21 cellular contexts compared by ENCODE assay signal in the genomic region with DNA sequence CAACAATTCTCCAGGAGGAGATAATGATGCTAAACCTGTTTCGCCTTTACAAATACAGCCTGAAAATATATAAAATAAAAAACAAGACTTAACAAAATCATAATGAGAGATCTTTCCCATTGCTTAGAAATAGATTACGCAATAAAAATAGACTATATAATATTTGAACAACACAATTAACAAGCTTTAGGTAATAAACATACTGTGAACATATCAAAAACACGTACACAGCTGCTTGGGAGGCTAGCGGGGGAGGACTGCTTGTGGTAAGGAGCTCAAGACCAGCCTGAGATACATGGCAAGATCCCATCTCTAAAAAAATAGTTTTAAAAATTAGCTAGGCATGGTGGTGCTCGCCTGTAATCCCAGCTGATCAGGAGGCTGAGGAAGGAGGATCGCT. TPM values are rescaled to one million over a fixed set of nuclear protein-coding genes. Genes with fewer than 3 reads are reported as not detected.
DNase-seq lines count a peak whose midpoint lies in the region; ATAC-seq, FAIRE-seq and TF ChIP-seq lines count a peak whose summit lies in the region.
"Had no signal": no experiment of that assay in that cellular context is flagged by ENCODE, and none has a peak within 500 bp of the region (broad histone marks: within the 10 kb centered on the region; RNA-seq: fewer than 3 reads in every experiment).

No MANE protein-coding gene starts in this region.

- H3K27ac ChIP-seq in A549 (no peak overlapping the region), IMR-90 (ENCODE audit: insufficient read depth, low read length) (no peak overlapping the region), K562 (ENCODE audit: extremely low read depth, low read depth, low read length) (no peak overlapping the region), SJCRH30 (no peak overlapping the region), PC-3 (ENCODE audit: low read length) (no peak overlapping the region)
- H3K27ac ChIP-seq: BLaER1 treated with 17β-estradiol and CSF1 and Interleukin-3, amounts not matched to agents 10 nM and 100 nM; C4-2B had no signal

- DNase-seq in A549 (ENCODE audit: low read depth in 1 of 2, low spot score in 1 of 2) (no peak), IMR-90 (no peak), K562 (ENCODE audit: extremely low read depth in 1 of 4, low spot score in 3 of 4) (no peak), BE2C (no peak), SJCRH30 (no peak), retina (no peak), PC-3 (no peak)
- DNase-seq: 8988T; Caco-2; Calu3; CD4-positive, alpha-beta T cell; CD8-positive, alpha-beta T cell; DMS79 treated with DMSO at 0.1 percent for 48 hours had no signal

- H2BK120ac ChIP-seq in IMR-90 (ENCODE audit: low read depth, low read length), result no peak overlapping the region

- H3K4me2 ChIP-seq in A549 (no peak overlapping the region), IMR-90 (ENCODE audit: low read depth, low read length) (no peak overlapping the region), K562 (ENCODE audit: insufficient read depth, low read length) (no peak overlapping the region), PC-3 (ENCODE audit: low read length) (no peak overlapping the region)
- H3K4me2 ChIP-seq: BLaER1 treated with 17β-estradiol and CSF1 and Interleukin-3, amounts not matched to agents 10 nM and 100 nM had no signal

- H4K20me1 ChIP-seq in IMR-90 (ENCODE audit: insufficient read depth, low read length) (no peaks in the 10 kb centered on the region), K562 (replicated peaks; ENCODE audit: control insufficient read depth, insufficient read depth, low read length) (no peaks in the 10 kb centered on the region), PC-3 (ENCODE audit: low read length) (no peaks in the 10 kb centered on the region)

- H3K18ac ChIP-seq in IMR-90 (ENCODE audit: low read depth, low read length), result no peak overlapping the region

- H2BK15ac ChIP-seq in IMR-90 (ENCODE audit: low read depth, low read length), result no peak overlapping the region

- TF ChIP-seq EP300 in A549 (IDR thresholded peaks at IDR 0.05) (no peak), K562 (IDR thresholded peaks at IDR 0.05; ENCODE audit: low read length) (no peak)

- H3K9ac ChIP-seq in IMR-90 (ENCODE audit: low read depth, low read length) (no peak overlapping the region), K562 (ENCODE audit: insufficient read depth in 1 of 2, low read depth in 2 of 2, low read length in 2 of 2) (no peak overlapping the region), PC-3 (ENCODE audit: low read length) (no peak overlapping the region)
- H3K9ac ChIP-seq: BLaER1 treated with 17β-estradiol and CSF1 and Interleukin-3, amounts not matched to agents 10 nM and 100 nM had no signal

- TF ChIP-seq RAD21 in A549 (conservative IDR thresholded peaks at IDR 0.05 in 1 of 2, IDR thresholded peaks at IDR 0.05 in 1 of 2) (no peak), IMR-90 (IDR thresholded peaks at IDR 0.05; ENCODE audit: low read length) (no peak), K562 (CRISPR knock-in tag; conservative IDR thresholded peaks at IDR 0.05 in 1 of 2, IDR thresholded peaks at IDR 0.05 in 1 of 2) (no peak)

- no peak overlapping the region for H3K23ac ChIP-seq in IMR-90 (ENCODE audit: low read depth, low read length)

- no peak overlapping the region for H2AK5ac ChIP-seq in IMR-90 (ENCODE audit: low read depth, low read length)

- H3K36me3 ChIP-seq in IMR-90 (ENCODE audit: control insufficient read depth, insufficient read depth, low read length), result no peaks in the 10 kb centered on the region
- no peaks in the 10 kb centered on the region for H3K36me3 ChIP-seq in K562 (ENCODE audit: control insufficient read depth, insufficient read depth, low read length)
- no peaks in the 10 kb centered on the region for H3K36me3 ChIP-seq in BE2C
- no peaks in the 10 kb centered on the region for H3K36me3 ChIP-seq in SJCRH30
- no peaks in the 10 kb centered on the region for H3K36me3 ChIP-seq in PC-3 (ENCODE audit: low read depth, low read length)
- H3K36me3 ChIP-seq: BLaER1 treated with 17β-estradiol and CSF1 and Interleukin-3, amounts not matched to agents 10 nM and 100 nM had no signal

- H3K4me3 ChIP-seq in A549 (no peak overlapping the region), IMR-90 (ENCODE audit: insufficient read depth, low read depth, low read length) (no peak overlapping the region), K562 (no peak overlapping the region), BE2C (ENCODE audit: low read depth, low read length) (no peak overlapping the region), SJCRH30 (no peak overlapping the region), PC-3 (ENCODE audit: low read length) (no peak overlapping the region)
- H3K4me3 ChIP-seq: BLaER1 treated with 17β-estradiol and CSF1 and Interleukin-3, amounts not matched to agents 10 nM and 100 nM; GM12878 had no signal

- CTCF ChIA-PET in A549 (lab: Yijun Ruan, JAX) (no interaction called here), IMR-90 (lab: Yijun Ruan, JAX) (no interaction called here), K562 (lab: Yijun Ruan, JAX; ENCODE audit: low intra/inter-chr PET ratio) (no interaction called here), PC-3 (lab: Charles Lee) (no interaction called here)

- H3K56ac ChIP-seq in IMR-90 (ENCODE audit: extremely low read depth, insufficient read depth, low read length), result no peak overlapping the region

- no peak overlapping the region for H4K8ac ChIP-seq in IMR-90 (ENCODE audit: low read depth in 2 of 2, low read length in 2 of 2)

- no peak overlapping the region for H3K4ac ChIP-seq in IMR-90 (ENCODE audit: low read depth, low read length)

- H3K9me2 ChIP-seq in PC-3 (replicated peaks; ENCODE audit: low read length), result no peaks in the 10 kb centered on the region

- ATAC-seq in A549 (no peak), IMR-90 (ENCODE audit: low read depth) (no peak), K562 (no peak), PC-3 (no peak)
- ATAC-seq: CD8-positive, alpha-beta T cell; GM12878 had no signal

- H3K9me3 ChIP-seq in A549 (no peaks in the 10 kb centered on the region), IMR-90 (ENCODE audit: control insufficient read depth, insufficient read depth, low read length) (no peaks in the 10 kb centered on the region), K562 (replicated peaks; ENCODE audit: control insufficient read depth, insufficient read depth, low read depth, low read length) (no peaks in the 10 kb centered on the region), BE2C (no peaks in the 10 kb centered on the region), SJCRH30 (replicated peaks) (no peaks in the 10 kb centered on the region), PC-3 (ENCODE audit: low read length) (no peaks in the 10 kb centered on the region)
- H3K9me3 ChIP-seq: BLaER1 treated with 17β-estradiol and CSF1 and Interleukin-3, amounts not matched to agents 10 nM and 100 nM; Caco-2 had no signal

- H4K5ac ChIP-seq in IMR-90 (ENCODE audit: low read depth, low read length), result no peak overlapping the region

- no peak overlapping the region for H2AK9ac ChIP-seq in IMR-90 (replicated peaks; ENCODE audit: low read depth, low read length, poor library complexity)

- H2BK20ac ChIP-seq in IMR-90 (ENCODE audit: low read depth, low read length), result no peak overlapping the region

- intact Hi-C loops in IMR-90 (cut with micrococcal nuclease) (no loop called here), K562 (cut with micrococcal nuclease) (no loop called here), PC-3 (cut with micrococcal nuclease) (no loop called here)

- no peak overlapping the region for H4K91ac ChIP-seq in IMR-90 (ENCODE audit: insufficient read depth, low read depth, low read length)

- dilution Hi-C loops in IMR-90 (cut with HindIII; ENCODE audit: low sequenced_read_pairs, unreplicated experiment), result no loop called here

- H2AFZ ChIP-seq in IMR-90 (replicated peaks; ENCODE audit: low read length, poor library complexity) (no peak overlapping the region), K562 (ENCODE audit: low read depth, low read length) (no peak overlapping the region), PC-3 (ENCODE audit: low read length) (no peak overlapping the region)

- H3K14ac ChIP-seq in IMR-90 (replicated peaks; ENCODE audit: low read depth, low read length), result no peak overlapping the region

- H3K4me1 ChIP-seq in A549 (no peaks in the 10 kb centered on the region), IMR-90 (ENCODE audit: control insufficient read depth, insufficient read depth, low read length) (no peaks in the 10 kb centered on the region), K562 (replicated peaks in 1 of 2; ENCODE audit: control insufficient read depth in 2 of 2, insufficient read depth in 2 of 2, low read length in 2 of 2) (no peaks in the 10 kb centered on the region; a peak in 1 of 5 replicates), BE2C (no peaks in the 10 kb centered on the region), SJCRH30 (no peaks in the 10 kb centered on the region), PC-3 (ENCODE audit: insufficient read depth, low read length) (no peaks in the 10 kb centered on the region)
- H3K4me1 ChIP-seq: BLaER1 treated with 17β-estradiol and CSF1 and Interleukin-3, amounts not matched to agents 10 nM and 100 nM; Caco-2 had no signal

- H3K9me1 ChIP-seq in IMR-90 (ENCODE audit: insufficient read depth, low read length) (no peaks in the 10 kb centered on the region), K562 (ENCODE audit: control insufficient read depth, insufficient read depth, low read length) (no peaks in the 10 kb centered on the region)

- no peak overlapping the region for H2BK5ac ChIP-seq in IMR-90 (ENCODE audit: low read depth, low read length, poor library complexity, severe bottlenecking)

- TF ChIP-seq CTCF in A549 (IDR thresholded peaks at IDR 0.05) (no peak), IMR-90 (conservative IDR thresholded peaks at IDR 0.05; ENCODE audit: low read depth, low read length) (no peak), K562 (IDR thresholded peaks at IDR 0.05 in 2 of 3, conservative IDR thresholded peaks at IDR 0.05 in 1 of 3; ENCODE audit: insufficient read depth in 2 of 3, low read depth in 1 of 3, low read length in 3 of 3) (no peak), BE2C (IDR thresholded peaks at IDR 0.05; ENCODE audit: low read depth, low read length) (no peak), PC-3 (conservative IDR thresholded peaks at IDR 0.05; ENCODE audit: low read depth, low read length) (no peak)

- FAIRE-seq in A549 (lab: Jason Lieb, UNC) (no peak), K562 (lab: Jason Lieb, UNC) (no peak), islet of Langerhans (lab: Jason Lieb, UNC) (peak; percentile 38)
- FAIRE-seq: D721Med, G401.6, GM12878, GM12892, GM18507 had no signal

- H3K79me1 ChIP-seq in IMR-90 (ENCODE audit: low read depth in 1 of 2, low read length in 2 of 2), result no peaks in the 10 kb centered on the region

- in situ Hi-C loops in IMR-90 (cut with MboI; ENCODE audit: low sequenced_read_pairs), result no loop called here
- in situ Hi-C loops in K562 (cut with MboI), result no loop called here

- H3F3A ChIP-seq in PC-3 (ENCODE audit: low read length, unreplicated experiment), result no peaks in the 10 kb centered on the region

- no peak for TF ChIP-seq POLR2A in A549 (IDR thresholded peaks at IDR 0.05; ENCODE audit: low read length)
- no peak for TF ChIP-seq POLR2A in IMR-90 (IDR thresholded peaks at IDR 0.05; ENCODE audit: low read depth, low read length)
- no peak for TF ChIP-seq POLR2A in K562 (conservative IDR thresholded peaks at IDR 0.05)

- no TSS peak for BruUV-seq in IMR-90 (replicated peaks; lab: Mats Ljungman, UMichigan)
- no TSS peak for BruUV-seq in K562 (replicated peaks; lab: Mats Ljungman, UMichigan)
- no TSS peak for BruUV-seq in PC-3 (replicated peaks; lab: Mats Ljungman, UMichigan)

- H3K27me3 ChIP-seq in IMR-90 (ENCODE audit: control insufficient read depth, insufficient read depth, low read length) (no peaks in the 10 kb centered on the region; the same call in 1 of the 2 replicates), K562 (ENCODE audit: control insufficient read depth in 2 of 2, insufficient read depth in 2 of 2, low read length in 2 of 2) (peaks cover 0 to 2% of the 10 kb centered on the region in 2 experiments; a peak in 1 of 5 replicates), BE2C (no peaks in the 10 kb centered on the region), SJCRH30 (no peaks in the 10 kb centered on the region), PC-3 (ENCODE audit: low read length) (peaks cover 5% of the 10 kb centered on the region; the same call in 1 of the 2 replicates)
- H3K27me3 ChIP-seq: BLaER1 treated with 17β-estradiol and CSF1 and Interleukin-3, amounts not matched to agents 10 nM and 100 nM had no signal

- 86% methylated on average over 6 of the region's 6 CpGs for WGBS in A549 (ENCODE audit: missing lambda C conversion rate)
- WGBS in IMR-90 (ENCODE audit: extremely low coverage in 2 of 2, insufficient read length in 1 of 2), 2 experiments, result 79% methylated on average over 2 of the region's 6 CpGs; no CpG with 5 or more reads in 1 of the 2 experiments
- WGBS in K562 (ENCODE audit: insufficient coverage, low coverage, missing lambda C conversion rate), result 5% methylated on average over 5 of the region's 6 CpGs

- POLR2A ChIA-PET in A549 (lab: Yijun Ruan, JAX) (no interaction called here), IMR-90 (lab: Charles Lee; ENCODE audit: unreplicated experiment) (no interaction called here), K562 (lab: Yijun Ruan, JAX) (no interaction called here), PC-3 (lab: Charles Lee; ENCODE audit: unreplicated experiment) (no interaction called here)

- H3K79me2 ChIP-seq in K562 (ENCODE audit: control insufficient read depth, insufficient read depth, low read length) (no peaks in the 10 kb centered on the region), PC-3 (ENCODE audit: low read length) (no peaks in the 10 kb centered on the region)

RNA-seq across cellular contexts. Expression of gene NSMCE3, which starts 8.7 kb away (rescaled TPM):
- polyA plus RNA-seq in A549 (2011; rRNA removed) (9.0 and 11.9 TPM in 2 replicates), A549 (2017; fragmentation: RNase III; extraction: RNeasy Plus Mini Kit Qiagen cat#74134 plus additional on column Dnase treatment) (9.1 to 9.9 TPM (median 9.5 TPM) in 3 replicates), IMR-90 (2012; rRNA removed) (5.1 and 6.2 TPM in 2 replicates), K562 (2011; rRNA removed) (4.1 TPM in 2 replicates), K562 (2014; fragmentation: Illumina TruSeq; extraction: Trizol) (5.5 and 6.5 TPM in 2 replicates), K562 (2014; fragmentation: Nextera tagmentation; extraction: Ambion mirVana) (under 1 TPM; 0.92 to 0.93 TPM), K562 (2014; rRNA removed) (6.2 and 6.5 TPM in 2 replicates)
- 7.8 and 8.7 TPM in 2 replicates for polyA plus RNA-seq in A549 (2012; cell fraction: cytosol; rRNA removed)
- 4.7 and 5.1 TPM in 2 replicates for polyA plus RNA-seq in A549 (2012; cell fraction: nucleus; rRNA removed)
- 7.8 and 10.3 TPM in 2 replicates for polyA minus RNA-seq in A549 (2011; rRNA and poly(A)+ RNA removed)
- total RNA-seq in IMR-90 (2012; rRNA removed) (6.3 and 7.5 TPM in 2 replicates), K562 (2014; rRNA removed) (8.4 and 8.7 TPM in 2 replicates), K562 (2014; rRNA removed; fragmentation: Illumina TruSeq; extraction: Trizol) (4.9 and 5.4 TPM in 2 replicates), K562 (2015; rRNA removed; fragmentation: Illumina TruSeq; extraction: Trizol) (6.1 and 6.8 TPM in 2 replicates), K562 (2021) (5.2 and 5.6 TPM in 2 replicates), PC-3 (2014; rRNA removed) (7.0 and 8.0 TPM in 2 replicates)
- 4.3 and 6.0 TPM in 2 replicates for polyA plus RNA-seq in IMR-90 (2012; cell fraction: cytosol; rRNA removed)
- 1.4 and 2.6 TPM in 2 replicates for polyA plus RNA-seq in IMR-90 (2012; cell fraction: nucleus; rRNA removed; ENCODE audit: low replicate concordance)
- total RNA-seq in K562 (2011; cell fraction: chromatin; rRNA removed; ENCODE audit: low replicate concordance), result 4.2 and 4.7 TPM in 2 replicates
- 6.4 and 7.8 TPM in 2 replicates for total RNA-seq in K562 (2011; cell fraction: nucleolus; rRNA removed)
- 6.1 and 6.6 TPM in 2 replicates for total RNA-seq in K562 (2011; cell fraction: nucleoplasm; rRNA removed)
- polyA plus RNA-seq in K562 (2011; cell fraction: cytosol; rRNA removed), result 4.2 and 5.5 TPM in 2 replicates
- polyA plus RNA-seq in K562 (2011; cell fraction: nucleus; rRNA removed), result 2.9 and 3.7 TPM in 2 replicates
- polyA plus RNA-seq in K562 (2012), result 4.1 and 5.1 TPM in 2 replicates
- polyA minus RNA-seq in K562 (2011; rRNA and poly(A)+ RNA removed), result 2.5 and 2.7 TPM in 2 replicates
- 2.2 and 2.9 TPM in 2 replicates for polyA minus RNA-seq in K562 (2011; cell fraction: cytosol; rRNA and poly(A)+ RNA removed)
- 1.6 and 3.8 TPM in 2 replicates for polyA minus RNA-seq in K562 (2011; cell fraction: nucleus; rRNA and poly(A)+ RNA removed)
- 23.8 TPM for polyA plus RNA-seq in BE2C (2012; ENCODE audit: insufficient read depth, insufficient read length, low read depth)
- total RNA-seq in SJCRH30 (2014; rRNA removed; shearing (Covaris generic)), result 11.3 and 12.6 TPM in 2 replicates

Comparison
In these comparisons a context has a peak if more than half of its experiments do, and no peak if none do; other contexts are left out.
1. Of the 35 proteins assayed by ChIP-seq in both K562 and A549: peak only in K562: none; only in A549: none; in both: CEBPB; in neither: 34.